ENCODE assay signal across 1 cellular context in genomic region chr6:17206566-17207072, GRCh38.
TF ChIP-seq lines count a peak whose summit lies in the region.

No MANE protein-coding gene starts in this region.

TF ChIP-seq in HepG2, 621 proteins besides CTCF, POLR2A, EP300 and RAD21 (continued from another document):
- no peak for TF ChIP-seq BCL3 (CRISPR knock-in tag; IDR thresholded peaks at IDR 0.05)
- no peak for TF ChIP-seq ZNF207 (IDR thresholded peaks at IDR 0.05; ENCODE audit: borderline replicate concordance)
- no peak for TF ChIP-seq ELF4 (CRISPR knock-in tag; IDR thresholded peaks at IDR 0.05; ENCODE audit: borderline replicate concordance)
- no peak for TF ChIP-seq SMAD3 (CRISPR knock-in tag; IDR thresholded peaks at IDR 0.05)
- no peak for TF ChIP-seq ZNF513 (CRISPR knock-in tag; conservative IDR thresholded peaks at IDR 0.05)
- no peak for TF ChIP-seq ARNTL (CRISPR knock-in tag; IDR thresholded peaks at IDR 0.05)
- TF ChIP-seq ZFYVE20 (CRISPR knock-in tag; IDR thresholded peaks at IDR 0.05; ENCODE audit: borderline replicate concordance, low read depth), result no peak
